Comparison of ENCODE assay signal across 26 cellular contexts in genomic region chr11:78893996-78894395, GRCh38.
"Had no signal": no experiment of that assay in that cellular context is flagged by ENCODE, and none has a peak within 500 bp of the region (broad histone marks: within the 10 kb centered on the region; RNA-seq: fewer than 3 reads in every experiment).

No MANE protein-coding gene starts in this region.

- H3K27ac ChIP-seq: left ventricle myocardium inferior, ovary, skin epidermis, stomach, testis, thyroid gland, transverse colon, upper lobe of left lung, vagina had no signal

- H3K36me3 ChIP-seq: left ventricle myocardium inferior, ovary, stomach, thyroid gland, transverse colon, upper lobe of left lung, vagina had no signal

- DNase-seq: hypothalamus; immature natural killer cell; kidney; left colon; left ventricle myocardium inferior; mesendoderm; naive B cell; natural killer cell; ovary; right cardiac atrium; stimulated activated CD4-positive, alpha-beta T cell treated with anti-CD3 and anti-CD28 coated beads, Interleukin-12 subunit alpha, Interleukin-12 subunit beta, amount 100 ng/mL, for 4 hours; stimulated activated CD4-positive, alpha-beta T cell treated with anti-CD3 and anti-CD28 coated beads, Interleukin-15, amount 100 ng/mL, for 24 hours; stimulated activated CD4-positive, alpha-beta T cell treated with anti-CD3 and anti-CD28 coated beads, Interleukin-2, amount 100 ng/mL, for 24 hours; stimulated activated CD4-positive, alpha-beta T cell treated with anti-CD3 and anti-CD28 coated beads, Interleukin-4, amount 100 ng/mL, for 1 hour; stimulated activated naive B cell treated with anti-CD40 and anti-IgM and Interleukin-4, amounts not matched to agents 10 μg/mL and 1 μg/mL and 100 μg/mL, for 72 hours; stimulated activated naive CD8-positive, alpha-beta T cell treated with anti-CD3 and anti-CD28 coated beads, Interleukin-15, Interleukin-2, amounts not matched to agents 100 U/mL and 50 U/mL, for 24 hours; stomach; testis; thyroid gland; transverse colon; upper lobe of left lung had no signal

- H3K9me3 ChIP-seq: left ventricle myocardium inferior, ovary, stomach, testis, thyroid gland, transverse colon, upper lobe of left lung, vagina had no signal

- FAIRE-seq: islet of Langerhans, kidney had no signal

- H3K4me3 ChIP-seq: left ventricle myocardium inferior, lung, ovary, skin epidermis, stomach, testis, thyroid gland, transverse colon, upper lobe of left lung, vagina had no signal

- ATAC-seq: left colon; natural killer cell; right cardiac atrium; sciatic nerve; stimulated activated naive B cell treated with anti-CD40 and anti-IgM and Interleukin-4, amounts not matched to agents 10 μg/mL and 1 μg/mL and 100 μg/mL, for 72 hours; stimulated activated naive CD8-positive, alpha-beta T cell treated with anti-CD3 and anti-CD28 coated beads, Interleukin-15, Interleukin-2, amounts not matched to agents 100 U/mL and 50 U/mL, for 24 hours had no signal

- H3K4me1 ChIP-seq: left ventricle myocardium inferior, stomach, testis, thyroid gland, transverse colon, upper lobe of left lung, vagina had no signal

- H3K27me3 ChIP-seq: ovary, stomach, testis, thyroid gland, transverse colon, upper lobe of left lung, vagina had no signal
